8 cellular contexts compared by ENCODE assay signal in the genomic region with DNA sequence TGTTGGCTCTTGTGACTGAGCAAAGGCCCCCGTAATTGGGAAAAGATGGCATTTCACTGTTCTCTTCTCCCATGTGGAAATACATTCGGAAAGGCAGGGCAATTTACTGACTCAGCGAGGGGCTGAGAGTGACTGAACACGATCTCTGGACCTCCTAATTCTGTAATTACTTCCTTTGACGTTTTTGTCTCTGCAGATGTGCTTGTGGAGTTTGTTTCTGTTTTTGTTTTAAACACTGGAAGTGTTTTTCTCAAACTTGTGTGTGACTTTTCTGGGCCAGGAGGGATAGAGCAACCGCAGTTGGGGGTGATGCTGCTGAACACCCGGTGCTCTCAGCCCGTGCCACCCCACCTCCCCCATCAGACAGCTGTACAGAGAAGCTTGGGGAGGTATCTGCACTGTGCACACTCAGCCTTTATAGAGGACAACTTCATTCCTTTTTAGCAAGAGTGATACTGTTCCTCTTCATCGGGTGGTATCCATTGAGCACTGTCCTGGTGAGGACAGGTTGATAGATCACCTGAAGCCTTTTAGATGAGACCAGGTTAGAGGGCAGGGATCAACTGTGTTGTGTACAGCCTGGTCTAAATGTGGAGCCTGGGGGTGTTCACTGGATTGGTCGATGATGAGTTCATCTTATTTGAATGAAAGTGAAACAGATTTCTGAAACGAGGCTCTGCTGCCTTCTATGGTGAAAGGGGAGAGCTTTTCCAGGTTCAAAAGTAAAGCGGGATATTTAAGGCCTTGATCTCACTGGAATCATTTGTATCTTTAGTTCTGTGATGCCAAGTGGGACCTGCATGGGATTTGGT.
DNase-seq lines count a peak whose midpoint lies in the region; ATAC-seq lines count a peak whose summit lies in the region.

No MANE protein-coding gene starts in this region.

- DNase-seq in AG08395 (ENCODE audit: low spot score) (peak; percentile 88), left ventricle myocardium superior (no peak), D341Med (ENCODE audit: low spot score) (no peak), SKM-1 (lab: John Stamatoyannopoulos, UW; ENCODE audit: unreplicated experiment) (no peak)
- DNase-seq in activated CD8-positive, alpha-beta T cell treated with anti-CD3 and anti-CD28 coated beads, Interleukin-2, amount 10 ng/mL, durations not matched to agents 7 days and 5 days = peak; percentile 61

- CTCF ChIA-PET in activated CD8-positive, alpha-beta T cell treated with anti-CD3 and anti-CD28 coated beads, Interleukin-2, amount 10 ng/mL, durations not matched to agents 7 days and 5 days (lab: Charles Lee) = interaction anchor here (0.6 to 3.4 kb wide), 10 partner anchors 10 to 128 kb away, joined by 3 to 29 read pairs (median 4); no protein-coding TSS in a partner anchor

- no peak overlapping the region for H3K27ac Mint-ChIP-seq in activated CD8-positive, alpha-beta T cell treated with anti-CD3 and anti-CD28 coated beads, Interleukin-2, amount 10 ng/mL, durations not matched to agents 7 days and 5 days
- no peak overlapping the region for H3K27ac Mint-ChIP-seq in stimulated activated memory B cell treated with anti-CD40 and anti-IgM and Interleukin-4, amounts not matched to agents 10 μg/mL and 1 μg/mL and 100 μg/mL, for 72 hours

- H3K9me3 Mint-ChIP-seq in activated CD8-positive, alpha-beta T cell treated with anti-CD3 and anti-CD28 coated beads, Interleukin-2, amount 10 ng/mL, durations not matched to agents 7 days and 5 days (ENCODE audit: insufficient read depth) = no peaks in the 10 kb centered on the region
- no peaks in the 10 kb centered on the region for H3K9me3 Mint-ChIP-seq in stimulated activated memory B cell treated with anti-CD40 and anti-IgM and Interleukin-4, amounts not matched to agents 10 μg/mL and 1 μg/mL and 100 μg/mL, for 72 hours

- POLR2A ChIA-PET in activated CD8-positive, alpha-beta T cell treated with anti-CD3 and anti-CD28 coated beads, Interleukin-2, amount 10 ng/mL, durations not matched to agents 7 days and 5 days (lab: Charles Lee) = interaction anchor here (0.6 to 1.0 kb wide), 4 partner anchors 10 to 70 kb away, joined by 3 to 5 read pairs (median 3); no protein-coding TSS in a partner anchor

- no peak overlapping the region for H3K4me3 Mint-ChIP-seq in activated CD8-positive, alpha-beta T cell treated with anti-CD3 and anti-CD28 coated beads, Interleukin-2, amount 10 ng/mL, durations not matched to agents 7 days and 5 days
- no peak overlapping the region for H3K4me3 Mint-ChIP-seq in stimulated activated memory B cell treated with anti-CD40 and anti-IgM and Interleukin-4, amounts not matched to agents 10 μg/mL and 1 μg/mL and 100 μg/mL, for 72 hours

- peaks cover 29% of the 10 kb centered on the region for H3K4me1 Mint-ChIP-seq in activated CD8-positive, alpha-beta T cell treated with anti-CD3 and anti-CD28 coated beads, Interleukin-2, amount 10 ng/mL, durations not matched to agents 7 days and 5 days (ENCODE audit: low read depth)
- peaks cover 22% of the 10 kb centered on the region for H3K4me1 Mint-ChIP-seq in stimulated activated memory B cell treated with anti-CD40 and anti-IgM and Interleukin-4, amounts not matched to agents 10 μg/mL and 1 μg/mL and 100 μg/mL, for 72 hours

- peak; percentile 74 for ATAC-seq in GM18861 (IDR thresholded peaks at IDR 0.05; ENCODE audit: unreplicated experiment)
- ATAC-seq in HG02981 (IDR thresholded peaks at IDR 0.05; ENCODE audit: unreplicated experiment) = peak; percentile 88
- ATAC-seq in activated CD8-positive, alpha-beta T cell treated with anti-CD3 and anti-CD28 coated beads, Interleukin-2, amount 10 ng/mL, durations not matched to agents 7 days and 5 days = peak; percentile 93
- peak; percentile 78 for ATAC-seq in left ventricle myocardium superior
- ATAC-seq in stimulated activated memory B cell treated with anti-CD40 and anti-IgM and Interleukin-4, amounts not matched to agents 10 μg/mL and 1 μg/mL and 100 μg/mL, for 72 hours = peak; percentile 82

- intact Hi-C loops in left ventricle myocardium superior (cut with micrococcal nuclease) = loop anchor here (10.0 kb wide), 1 partner anchor 125 kb away; the partner anchor contains the start of gene LRCH1

- H3K36me3 Mint-ChIP-seq in activated CD8-positive, alpha-beta T cell treated with anti-CD3 and anti-CD28 coated beads, Interleukin-2, amount 10 ng/mL, durations not matched to agents 7 days and 5 days (ENCODE audit: low read depth) = peaks cover 20% of the 10 kb centered on the region
- peaks cover 11% of the 10 kb centered on the region for H3K36me3 Mint-ChIP-seq in stimulated activated memory B cell treated with anti-CD40 and anti-IgM and Interleukin-4, amounts not matched to agents 10 μg/mL and 1 μg/mL and 100 μg/mL, for 72 hours

- no peaks in the 10 kb centered on the region for H3K27me3 Mint-ChIP-seq in activated CD8-positive, alpha-beta T cell treated with anti-CD3 and anti-CD28 coated beads, Interleukin-2, amount 10 ng/mL, durations not matched to agents 7 days and 5 days (ENCODE audit: low read depth)
- H3K27me3 Mint-ChIP-seq in stimulated activated memory B cell treated with anti-CD40 and anti-IgM and Interleukin-4, amounts not matched to agents 10 μg/mL and 1 μg/mL and 100 μg/mL, for 72 hours = no peaks in the 10 kb centered on the region

Comparison
In these comparisons a context has a peak if more than half of its experiments do, and no peak if none do; other contexts are left out.
1. DNase-seq: peak in AG08395 (single experiment) and activated CD8-positive, alpha-beta T cell treated with anti-CD3 and anti-CD28 coated beads, Interleukin-2, amount 10 ng/mL, durations not matched to agents 7 days and 5 days (single experiment); none in left ventricle myocardium superior (single experiment), D341Med (single experiment) and SKM-1 (single experiment).
2. Peak in every context shown above with its lines, with median percentiles within 50 percentile points of each other: ATAC-seq.